Comparison of ENCODE assay signal across 21 cellular contexts in the genomic region with DNA sequence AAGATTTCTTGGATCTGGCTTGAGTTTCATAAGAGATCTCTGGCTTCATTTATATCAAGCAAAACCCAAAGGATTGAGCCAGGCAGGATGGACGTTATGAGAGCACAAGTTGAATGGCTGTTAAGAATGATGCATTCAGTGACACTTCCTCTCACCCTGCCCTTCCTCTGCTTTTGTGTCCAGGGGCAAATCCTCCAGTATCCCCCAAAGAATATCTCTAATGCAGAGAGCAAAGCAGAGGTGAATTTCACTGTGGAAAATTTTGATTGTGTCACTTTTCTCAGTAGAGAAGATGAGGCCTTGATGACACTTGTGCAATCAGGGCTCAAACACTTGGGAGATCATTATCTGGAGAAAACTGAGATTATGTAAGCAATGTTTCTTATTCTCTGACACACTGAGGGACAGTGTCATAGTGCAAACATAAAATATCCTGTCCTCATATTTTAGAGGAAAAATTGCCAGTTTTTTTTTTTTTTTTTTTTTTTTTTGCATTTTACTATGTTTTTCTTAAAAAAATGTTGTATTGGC. TPM values are rescaled to one million over a fixed set of nuclear protein-coding genes. Genes with fewer than 3 reads are reported as not detected.
"Had no signal": no experiment of that assay in that cellular context is flagged by ENCODE, and none has a peak within 500 bp of the region (broad histone marks: within the 10 kb centered on the region; RNA-seq: fewer than 3 reads in every experiment).

No MANE protein-coding gene starts in this region.

- H3K27me3 ChIP-seq: gastrocnemius medialis, stomach, testis had no signal

- H3K9ac ChIP-seq: parathyroid adenoma had no signal

- H3K9me3 ChIP-seq: gastrocnemius medialis, testis had no signal

- H3K4me1 Mint-ChIP-seq: activated CD4-positive, alpha-beta T cell treated with anti-CD3 and anti-CD28 coated beads, Interleukin-2, amount 10 ng/mL, durations not matched to agents 7 days and 5 days; stimulated activated effector memory CD8-positive, alpha-beta T cell treated with anti-CD3 and anti-CD28 coated beads, Interleukin-12 subunit alpha, Interleukin-12 subunit beta, amount 100 ng/mL, for 72 hours had no signal

- H2AFZ ChIP-seq: parathyroid adenoma had no signal

- H3K36me3 ChIP-seq: gastrocnemius medialis, stomach had no signal

- ATAC-seq: activated CD4-positive, CD25-positive, alpha-beta regulatory T cell treated with anti-CD3 and anti-CD28 coated beads, Interleukin-2, amount 50 U/mL, for 24 hours; gastrocnemius medialis; left lobe of liver; sciatic nerve; stimulated activated effector memory CD8-positive, alpha-beta T cell treated with anti-CD3 and anti-CD28 coated beads, Interleukin-12 subunit alpha, Interleukin-12 subunit beta, amount 100 ng/mL, for 72 hours had no signal

- H3K27ac Mint-ChIP-seq: activated CD4-positive, alpha-beta T cell treated with anti-CD3 and anti-CD28 coated beads, Interleukin-2, amount 10 ng/mL, durations not matched to agents 7 days and 5 days; mesothelial cell of epicardium; nephron; stimulated activated effector memory CD8-positive, alpha-beta T cell treated with anti-CD3 and anti-CD28 coated beads, Interleukin-12 subunit alpha, Interleukin-12 subunit beta, amount 100 ng/mL, for 72 hours; type B pancreatic cell had no signal

- H3K79me2 ChIP-seq: parathyroid adenoma had no signal

- H3K36me3 Mint-ChIP-seq: stimulated activated effector memory CD8-positive, alpha-beta T cell treated with anti-CD3 and anti-CD28 coated beads, Interleukin-12 subunit alpha, Interleukin-12 subunit beta, amount 100 ng/mL, for 72 hours; type B pancreatic cell had no signal

- H3K4me1 ChIP-seq: gastrocnemius medialis, testis had no signal

- H3K27ac ChIP-seq: coronary artery, gastrocnemius medialis, parathyroid adenoma, stomach, testis had no signal

- H3K9me3 Mint-ChIP-seq: activated CD4-positive, alpha-beta T cell treated with anti-CD3 and anti-CD28 coated beads, Interleukin-2, amount 10 ng/mL, durations not matched to agents 7 days and 5 days had no signal

- H3K4me3 Mint-ChIP-seq: activated CD4-positive, alpha-beta T cell treated with anti-CD3 and anti-CD28 coated beads, Interleukin-2, amount 10 ng/mL, durations not matched to agents 7 days and 5 days; mesothelial cell of epicardium; nephron; stimulated activated effector memory CD8-positive, alpha-beta T cell treated with anti-CD3 and anti-CD28 coated beads, Interleukin-12 subunit alpha, Interleukin-12 subunit beta, amount 100 ng/mL, for 72 hours; type B pancreatic cell had no signal

- DNase-seq: activated CD4-positive, alpha-beta T cell treated with anti-CD3 and anti-CD28 coated beads, Interleukin-2, amount 10 ng/mL, durations not matched to agents 7 days and 5 days; activated CD8-positive, alpha-beta memory T cell treated with anti-CD3 and anti-CD28 coated beads, Interleukin-2, amount 50 U/mL, for 4 hours; activated effector memory CD4-positive, alpha-beta T cell treated with anti-CD3 and anti-CD28 coated beads, Interleukin-2, amount 50 U/mL, for 16 hours; activated naive CD4-positive, alpha-beta T cell treated with anti-CD3 and anti-CD28 coated beads, Interleukin-2, amount 50 U/mL, for 16 hours; activated T-cell treated with anti-CD3 and anti-CD28 coated beads, Interleukin-2, amount 50 U/mL, for 48 hours; aorta; gastrocnemius medialis; kidney; stimulated activated CD4-positive, alpha-beta T cell treated with anti-CD3 and anti-CD28 coated beads, Interleukin-4, amount 100 ng/mL, for 24 hours; stomach; testis had no signal

- H3K4me2 ChIP-seq: smooth muscle cell had no signal

- H3K4me3 ChIP-seq: coronary artery, gastrocnemius medialis, smooth muscle cell, stomach, testis had no signal

RNA-seq across cellular contexts. Expression of a gene that starts 25.3 kb away (rescaled TPM):
- total RNA-seq: activated CD4-positive, alpha-beta T cell treated with anti-CD3 and anti-CD28 coated beads, Interleukin-2, amount 10 ng/mL, durations not matched to agents 7 days and 5 days; aorta; gastrocnemius medialis; left lobe of liver; smooth muscle cell had no signal
